In genomic region chr2:167100526-167100925, GRCh38 we compare ENCODE assay signal across 19 cellular contexts.
"Had no signal": no experiment of that assay in that cellular context is flagged by ENCODE, and none has a peak within 500 bp of the region (broad histone marks: within the 10 kb centered on the region; RNA-seq: fewer than 3 reads in every experiment).

No MANE protein-coding gene starts in this region.

- H3K36me3 ChIP-seq: colonic mucosa, gastrocnemius medialis, heart right ventricle, neutrophil, spleen, transverse colon had no signal

- H3K4me3 ChIP-seq: colonic mucosa, gastrocnemius medialis, heart right ventricle, mucosa of descending colon, spleen, testis, transverse colon had no signal

- ATAC-seq: gastrocnemius medialis; heart right ventricle; mucosa of descending colon; naive thymus-derived CD8-positive, alpha-beta T cell; sciatic nerve; stimulated activated memory B cell treated with anti-CD40 and anti-IgM and Interleukin-4, amounts not matched to agents 10 μg/mL and 1 μg/mL and 100 μg/mL, for 72 hours had no signal

- DNase-seq: colonic mucosa; dermis blood vessel endothelial cell; gastrocnemius medialis; heart right ventricle; hypothalamus; kidney glomerular epithelial cell; mesendoderm; mucosa of descending colon; naive thymus-derived CD8-positive, alpha-beta T cell; posterior cingulate gyrus; spleen; stimulated activated CD4-positive, alpha-beta T cell treated with anti-CD3 and anti-CD28 coated beads, Interleukin-15, amount 100 ng/mL, for 24 hours; stimulated activated CD4-positive, alpha-beta T cell treated with anti-CD3 and anti-CD28 coated beads, Interleukin-1b, Interleukin-23, amount 100 ng/mL, for 48 hours; stimulated activated CD4-positive, alpha-beta T cell treated with anti-CD3 and anti-CD28 coated beads, Interleukin-4, amount 100 ng/mL, for 24 hours; testis; transverse colon had no signal

- H3K27ac ChIP-seq: colonic mucosa, gastrocnemius medialis, heart right ventricle, neutrophil, spleen, testis, transverse colon had no signal

- H3K4me1 ChIP-seq: colonic mucosa, gastrocnemius medialis, heart right ventricle, spleen, transverse colon had no signal

- H3K9me3 ChIP-seq: colonic mucosa, gastrocnemius medialis, mucosa of descending colon, neutrophil, testis, transverse colon had no signal

- H3K27me3 ChIP-seq: colonic mucosa, gastrocnemius medialis, heart right ventricle, neutrophil, spleen, testis, transverse colon had no signal
